In genomic region chr2:32847734-32848133, GRCh38 we compare ENCODE assay signal across 16 cellular contexts.
DNase-seq lines count a peak whose midpoint lies in the region; ATAC-seq and TF ChIP-seq lines count a peak whose summit lies in the region.
"Had no signal": no experiment of that assay in that cellular context is flagged by ENCODE, and none has a peak within 500 bp of the region (broad histone marks: within the 10 kb centered on the region; RNA-seq: fewer than 3 reads in every experiment).

No MANE protein-coding gene starts in this region.

- H3K4me1 ChIP-seq in adipocyte (ENCODE audit: control insufficient read depth, insufficient read depth, low read length) (peaks cover 8% of the 10 kb centered on the region), neural progenitor cell (no peaks in the 10 kb centered on the region)

- no peaks in the 10 kb centered on the region for H3F3A ChIP-seq in neural progenitor cell (ENCODE audit: low read depth)

- no peaks in the 10 kb centered on the region for H3K36me3 ChIP-seq in adipocyte (ENCODE audit: control insufficient read depth, insufficient read depth, low read length, severe bottlenecking)
- no peaks in the 10 kb centered on the region for H3K36me3 ChIP-seq in neural progenitor cell

- peak; percentile 81 for DNase-seq in adipocyte (ENCODE audit: low read depth)
- peak; percentile 54 for DNase-seq in fibroblast of the conjunctiva (ENCODE audit: low read depth)
- no peak for DNase-seq in neural progenitor cell (ENCODE audit: low spot score)
- no peak for DNase-seq in activated CD4-positive, alpha-beta T cell treated with anti-CD3 and anti-CD28 coated beads, Interleukin-2, amount 50 U/mL, for 48 hours
- no peak for DNase-seq in NCI-H2107 treated with DMSO at 0.1 percent for 48 hours (lab: John Stamatoyannopoulos, UW; ENCODE audit: unreplicated experiment)
- DNase-seq: C1 segment of cervical spinal cord; Calu3; CD4-positive, alpha-beta T cell; DMS 273 treated with DMSO at 0.1 percent for 48 hours; H7 had no signal

- H3K9me3 Mint-ChIP-seq in neural progenitor cell: peaks cover 17% of the 10 kb centered on the region
- H3K9me3 Mint-ChIP-seq: CD4-positive, alpha-beta T cell had no signal

- H3K36me3 Mint-ChIP-seq in neural progenitor cell: no peaks in the 10 kb centered on the region

- H4K20me1 ChIP-seq in neural progenitor cell (ENCODE audit: low read depth): no peaks in the 10 kb centered on the region

- H3K79me2 ChIP-seq in neural progenitor cell (ENCODE audit: low read depth): no peaks in the 10 kb centered on the region

- no peak overlapping the region for H2AFZ ChIP-seq in neural progenitor cell (replicated peaks)
- H2AFZ ChIP-seq: GM23338 had no signal

- no peak overlapping the region for H3K4me3 Mint-ChIP-seq in neural progenitor cell
- H3K4me3 Mint-ChIP-seq: B cell; CD4-positive, alpha-beta T cell; GM23338 had no signal

- H3K27me3 Mint-ChIP-seq in neural progenitor cell (ENCODE audit: insufficient read depth, low read depth): peaks cover 2% of the 10 kb centered on the region
- H3K27me3 Mint-ChIP-seq: B cell had no signal

- ATAC-seq in GM21515 (IDR thresholded peaks at IDR 0.05; ENCODE audit: unreplicated experiment) (no peak), HG02885 (IDR thresholded peaks at IDR 0.05; ENCODE audit: poor library complexity, unreplicated experiment) (no peak)
- ATAC-seq: GM12878, GM23338, HepG2 had no signal

- no peak for TF ChIP-seq CTCF in neural progenitor cell (IDR thresholded peaks at IDR 0.05)

- H3K27me3 ChIP-seq in adipocyte (replicated peaks; ENCODE audit: control insufficient read depth, insufficient read depth, low read length) (peaks cover 14% of the 10 kb centered on the region), neural progenitor cell (no peaks in the 10 kb centered on the region)

- no peak overlapping the region for H3K27ac ChIP-seq in neural progenitor cell

- peaks cover 6% of the 10 kb centered on the region for H3K9me3 ChIP-seq in adipocyte (ENCODE audit: control insufficient read depth, low read length)
- no peaks in the 10 kb centered on the region for H3K9me3 ChIP-seq in neural progenitor cell (ENCODE audit: low read depth)

- no peak overlapping the region for H3K4me2 ChIP-seq in neural progenitor cell
- H3K4me2 ChIP-seq: GM23338 had no signal

- H3K4me3 ChIP-seq in adipocyte (ENCODE audit: low read length) (no peak overlapping the region), neural progenitor cell (no peak overlapping the region)
- H3K4me3 ChIP-seq: GM12878, GM23338 had no signal

- H3K27ac Mint-ChIP-seq in neural progenitor cell: peak overlapping the region; percentile 42
- H3K27ac Mint-ChIP-seq: B cell; CD4-positive, alpha-beta T cell; GM23338 had no signal

- H3K4me1 Mint-ChIP-seq in neural progenitor cell: peaks cover 3% of the 10 kb centered on the region
- H3K4me1 Mint-ChIP-seq: B cell had no signal

- H3K9ac ChIP-seq in adipocyte (ENCODE audit: low read length) (no peak overlapping the region), neural progenitor cell (no peak overlapping the region)

Comparison
In these comparisons a context has a peak if more than half of its experiments do, and no peak if none do; other contexts are left out.
1. DNase-seq: peak in adipocyte (single experiment) and fibroblast of the conjunctiva (single experiment); none in neural progenitor cell (single experiment), activated CD4-positive, alpha-beta T cell treated with anti-CD3 and anti-CD28 coated beads, Interleukin-2, amount 50 U/mL, for 48 hours (0 of 2) and NCI-H2107 treated with DMSO at 0.1 percent for 48 hours (single experiment).